ENCODE assay signal across 19 cellular contexts in the genomic region with DNA sequence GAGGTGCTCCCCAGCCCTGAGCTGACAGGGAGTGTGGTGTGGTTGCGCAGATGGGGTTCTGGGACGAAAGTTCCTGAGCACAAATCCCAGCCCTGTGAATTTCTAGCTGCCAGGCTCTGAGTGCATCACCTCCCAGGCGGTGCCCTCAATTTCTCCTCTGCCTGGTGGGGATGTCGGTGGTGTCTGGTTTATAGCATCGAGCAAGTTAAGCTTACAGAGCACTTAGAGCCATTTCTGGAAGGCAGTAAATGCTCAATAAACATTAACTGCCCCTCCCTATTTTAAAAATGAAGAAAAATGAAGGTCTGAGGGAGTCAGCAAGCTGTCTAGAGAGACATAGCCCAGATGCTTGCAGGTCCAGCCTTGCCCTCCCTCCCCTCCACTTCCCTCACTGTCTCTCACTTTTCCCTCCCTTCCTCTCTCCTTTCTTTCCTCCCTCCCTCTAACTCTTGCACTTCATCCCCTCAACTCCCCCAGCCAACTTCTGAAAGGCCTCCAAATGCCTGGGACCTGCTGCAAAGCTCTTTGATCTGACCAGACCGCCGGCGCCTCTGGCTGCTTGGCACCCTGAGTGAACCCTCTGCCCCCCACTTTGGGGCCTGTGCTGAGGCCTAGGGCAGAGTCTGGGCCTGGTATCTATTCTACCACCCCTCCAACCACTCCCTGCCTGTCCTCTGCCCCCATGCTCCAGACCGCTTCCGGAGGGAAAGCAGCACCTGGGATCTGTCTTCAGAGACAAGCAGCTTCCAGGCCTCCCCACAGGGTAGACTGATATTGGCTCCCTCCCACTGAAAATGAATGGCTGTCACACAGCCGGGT.
DNase-seq lines count a peak whose midpoint lies in the region; TF ChIP-seq lines count a peak whose summit lies in the region.
"Had no signal": no experiment of that assay in that cellular context is flagged by ENCODE, and none has a peak within 500 bp of the region (broad histone marks: within the 10 kb centered on the region; RNA-seq: fewer than 3 reads in every experiment).

No MANE protein-coding gene starts in this region.

- H3K9ac ChIP-seq in endodermal cell (ENCODE audit: extremely low read depth, low read length, poor library complexity, severe bottlenecking) (no peak overlapping the region), stomach smooth muscle (ENCODE audit: low read length in 2 of 2) (peak overlapping the region in 1 of 2 donors; percentile 5)
- H3K9ac ChIP-seq: BLaER1 had no signal

- 71 to 80% methylated on average over 9 to 11 of the region's 11 CpGs for WGBS in endodermal cell (ENCODE audit: insufficient coverage in 1 of 2, insufficient read length in 1 of 2), 2 experiments

- no peaks in the 10 kb centered on the region for H3K27me3 Mint-ChIP-seq in activated CD4-positive, alpha-beta T cell treated with anti-CD3 and anti-CD28 coated beads, Interleukin-2, amount 10 ng/mL, durations not matched to agents 24 days and 14 days
- H3K27me3 Mint-ChIP-seq in activated CD4-positive, alpha-beta T cell treated with anti-CD3 and anti-CD28 coated beads, Interleukin-2, amount 10 ng/mL, durations not matched to agents 7 days and 5 days = no peaks in the 10 kb centered on the region
- H3K27me3 Mint-ChIP-seq in endodermal cell (ENCODE audit: insufficient read depth) (peaks cover 11% of the 10 kb centered on the region), nephron (ENCODE audit: low read depth) (no peaks in the 10 kb centered on the region)

- no peak for TF ChIP-seq CTCF in endodermal cell (conservative IDR thresholded peaks at IDR 0.05)
- no peak for TF ChIP-seq CTCF in nephron (IDR thresholded peaks at IDR 0.05; ENCODE audit: unreplicated experiment in 3 of 3)

- H3K9me3 ChIP-seq in endodermal cell (ENCODE audit: control insufficient read depth, low read length) = peaks cover 4% of the 10 kb centered on the region
- no peaks in the 10 kb centered on the region for H3K9me3 ChIP-seq in stomach smooth muscle (ENCODE audit: control insufficient read depth in 2 of 2, low read length in 2 of 2)
- H3K9me3 ChIP-seq: lower lobe of right lung, Peyer's patch, upper lobe of right lung had no signal

- intact Hi-C loops in activated CD4-positive, alpha-beta T cell treated with anti-CD3 and anti-CD28 coated beads, Interleukin-2, amount 10 ng/mL, durations not matched to agents 24 days and 14 days (cut with micrococcal nuclease) = no loop called here

- no peaks in the 10 kb centered on the region for H3K36me3 Mint-ChIP-seq in activated CD4-positive, alpha-beta T cell treated with anti-CD3 and anti-CD28 coated beads, Interleukin-2, amount 10 ng/mL, durations not matched to agents 24 days and 14 days (ENCODE audit: low read depth)
- no peaks in the 10 kb centered on the region for H3K36me3 Mint-ChIP-seq in activated CD4-positive, alpha-beta T cell treated with anti-CD3 and anti-CD28 coated beads, Interleukin-2, amount 10 ng/mL, durations not matched to agents 7 days and 5 days (ENCODE audit: low read depth)
- H3K36me3 Mint-ChIP-seq in endodermal cell (ENCODE audit: low read depth) (no peaks in the 10 kb centered on the region), nephron (ENCODE audit: low read depth) (peaks cover 3% of the 10 kb centered on the region)
- H3K36me3 Mint-ChIP-seq: activated naive CD8-positive, alpha-beta T cell treated with anti-CD3 and anti-CD28 coated beads, Interleukin-2, amount 10 ng/mL, durations not matched to agents 7 days and 5 days had no signal

- H3K36me3 ChIP-seq in endodermal cell (ENCODE audit: control insufficient read depth, insufficient read depth, low read length) (no peaks in the 10 kb centered on the region), stomach smooth muscle (ENCODE audit: control insufficient read depth in 2 of 2, insufficient read depth in 2 of 2, low read length in 2 of 2) (no peaks in the 10 kb centered on the region)
- H3K36me3 ChIP-seq: BLaER1, lower lobe of right lung, Peyer's patch, upper lobe of right lung had no signal

- no peak overlapping the region for H3K4me3 Mint-ChIP-seq in activated CD4-positive, alpha-beta T cell treated with anti-CD3 and anti-CD28 coated beads, Interleukin-2, amount 10 ng/mL, durations not matched to agents 24 days and 14 days
- H3K4me3 Mint-ChIP-seq in activated CD4-positive, alpha-beta T cell treated with anti-CD3 and anti-CD28 coated beads, Interleukin-2, amount 10 ng/mL, durations not matched to agents 7 days and 5 days = no peak overlapping the region
- H3K4me3 Mint-ChIP-seq in endodermal cell = no peak overlapping the region
- H3K4me3 Mint-ChIP-seq in nephron = peak overlapping the region; percentile 1 to 32 (median 16)

- H3K4me1 ChIP-seq in endodermal cell (ENCODE audit: control insufficient read depth, insufficient read depth, low read length) = no peaks in the 10 kb centered on the region
- peaks cover 31% of the 10 kb centered on the region for H3K4me1 ChIP-seq in stomach smooth muscle (ENCODE audit: control insufficient read depth, insufficient read depth, low read length)
- H3K4me1 ChIP-seq: BLaER1, foreskin keratinocyte, lower lobe of right lung, Peyer's patch, upper lobe of right lung had no signal

- no peaks in the 10 kb centered on the region for H3K27me3 ChIP-seq in endodermal cell (ENCODE audit: control insufficient read depth, insufficient read depth, low read length, poor library complexity, severe bottlenecking)
- no peaks in the 10 kb centered on the region for H3K27me3 ChIP-seq in stomach smooth muscle (ENCODE audit: control insufficient read depth in 1 of 2, insufficient read depth in 2 of 2, low read length in 2 of 2)
- H3K27me3 ChIP-seq: BLaER1, foreskin keratinocyte, Peyer's patch had no signal

- POLR2A ChIA-PET in activated CD4-positive, alpha-beta T cell treated with anti-CD3 and anti-CD28 coated beads, Interleukin-2, amount 10 ng/mL, durations not matched to agents 7 days and 5 days (lab: Charles Lee) = no interaction called here

- H3K4me3 ChIP-seq in endodermal cell (ENCODE audit: low read length) (no peak overlapping the region), stomach smooth muscle (ENCODE audit: low read length in 2 of 2) (peak overlapping the region in 1 of 2 donors; percentile 22)
- H3K4me3 ChIP-seq: BLaER1, lower lobe of right lung, Peyer's patch, upper lobe of right lung had no signal

- H3K27ac ChIP-seq in endodermal cell (ENCODE audit: low read depth, low read length) = peak overlapping the region; percentile 92
- H3K27ac ChIP-seq in stomach smooth muscle (ENCODE audit: low read length) = peak overlapping the region; percentile 90
- H3K27ac ChIP-seq: 22Rv1, BLaER1, foreskin keratinocyte, lower lobe of right lung, upper lobe of right lung had no signal

- H3K27ac Mint-ChIP-seq in activated CD4-positive, alpha-beta T cell treated with anti-CD3 and anti-CD28 coated beads, Interleukin-2, amount 10 ng/mL, durations not matched to agents 24 days and 14 days = no peak overlapping the region
- no peak overlapping the region for H3K27ac Mint-ChIP-seq in activated CD4-positive, alpha-beta T cell treated with anti-CD3 and anti-CD28 coated beads, Interleukin-2, amount 10 ng/mL, durations not matched to agents 7 days and 5 days
- H3K27ac Mint-ChIP-seq in endodermal cell (no peak overlapping the region), nephron (peak overlapping the region; percentile 96 to 99 (median 99))
- H3K27ac Mint-ChIP-seq: activated naive CD8-positive, alpha-beta T cell treated with anti-CD3 and anti-CD28 coated beads, Interleukin-2, amount 10 ng/mL, durations not matched to agents 7 days and 5 days had no signal

- H3K9me3 Mint-ChIP-seq in activated CD4-positive, alpha-beta T cell treated with anti-CD3 and anti-CD28 coated beads, Interleukin-2, amount 10 ng/mL, durations not matched to agents 24 days and 14 days = no peaks in the 10 kb centered on the region
- no peaks in the 10 kb centered on the region for H3K9me3 Mint-ChIP-seq in activated CD4-positive, alpha-beta T cell treated with anti-CD3 and anti-CD28 coated beads, Interleukin-2, amount 10 ng/mL, durations not matched to agents 7 days and 5 days
- peaks cover 16% of the 10 kb centered on the region for H3K9me3 Mint-ChIP-seq in endodermal cell
- peaks cover 7% of the 10 kb centered on the region for H3K9me3 Mint-ChIP-seq in nephron

- CTCF ChIA-PET in activated CD4-positive, alpha-beta T cell treated with anti-CD3 and anti-CD28 coated beads, Interleukin-2, amount 10 ng/mL, durations not matched to agents 7 days and 5 days (lab: Charles Lee) = no interaction called here

- no peaks in the 10 kb centered on the region for H3K4me1 Mint-ChIP-seq in activated CD4-positive, alpha-beta T cell treated with anti-CD3 and anti-CD28 coated beads, Interleukin-2, amount 10 ng/mL, durations not matched to agents 24 days and 14 days
- peaks cover 2% of the 10 kb centered on the region for H3K4me1 Mint-ChIP-seq in activated CD4-positive, alpha-beta T cell treated with anti-CD3 and anti-CD28 coated beads, Interleukin-2, amount 10 ng/mL, durations not matched to agents 7 days and 5 days
- H3K4me1 Mint-ChIP-seq in endodermal cell (peaks cover 4% of the 10 kb centered on the region), nephron (peaks cover 58% of the 10 kb centered on the region)

- peak; percentile 47 for DNase-seq in activated CD4-positive, alpha-beta T cell treated with anti-CD3 and anti-CD28 coated beads, Interleukin-2, amount 10 ng/mL, durations not matched to agents 24 days and 14 days
- no peak for DNase-seq in activated CD4-positive, alpha-beta T cell treated with anti-CD3 and anti-CD28 coated beads, Interleukin-2, amount 10 ng/mL, durations not matched to agents 7 days and 5 days
- DNase-seq in endodermal cell (no peak), DMS53 treated with DMSO at 0.1 percent for 48 hours (lab: John Stamatoyannopoulos, UW; ENCODE audit: unreplicated experiment) (no peak), mucosa of gallbladder (ENCODE audit: low spot score) (no peak)
- no peak for DNase-seq in stimulated activated CD4-positive, alpha-beta T cell treated with anti-CD3 and anti-CD28 coated beads, Interleukin-12 subunit alpha, Interleukin-12 subunit beta, amount 100 ng/mL, for 4 hours
- DNase-seq: activated CD4-positive, alpha-beta T cell treated with anti-CD3 and anti-CD28 coated beads, Interleukin-2, amount 50 U/mL, for 48 hours; activated naive CD8-positive, alpha-beta T cell treated with anti-CD3 and anti-CD28 coated beads, Interleukin-2, amount 10 ng/mL, durations not matched to agents 7 days and 5 days; DMS 273 treated with DMSO at 0.1 percent for 48 hours; foreskin keratinocyte; IMR-90; lower lobe of right lung; NCI-H526 treated with DMSO at 0.1 percent for 48 hours; upper lobe of right lung had no signal

Comparison
In these comparisons a context has a peak if more than half of its experiments do, and no peak if none do; other contexts are left out.
1. H3K27ac Mint-ChIP-seq: peak in nephron (3 of 3); none in activated CD4-positive, alpha-beta T cell treated with anti-CD3 and anti-CD28 coated beads, Interleukin-2, amount 10 ng/mL, durations not matched to agents 24 days and 14 days (single experiment), activated CD4-positive, alpha-beta T cell treated with anti-CD3 and anti-CD28 coated beads, Interleukin-2, amount 10 ng/mL, durations not matched to agents 7 days and 5 days (single experiment) and endodermal cell (single experiment).
2. H3K4me3 Mint-ChIP-seq: peak in nephron (3 of 3); none in activated CD4-positive, alpha-beta T cell treated with anti-CD3 and anti-CD28 coated beads, Interleukin-2, amount 10 ng/mL, durations not matched to agents 24 days and 14 days (single experiment), activated CD4-positive, alpha-beta T cell treated with anti-CD3 and anti-CD28 coated beads, Interleukin-2, amount 10 ng/mL, durations not matched to agents 7 days and 5 days (single experiment) and endodermal cell (single experiment).